In genomic region chr17:1241904-1242303, GRCh38 we compare ENCODE assay signal across 13 cellular contexts. TPM values are rescaled to one million over a fixed set of nuclear protein-coding genes. Genes with fewer than 3 reads are reported as not detected.
DNase-seq lines count a peak whose midpoint lies in the region; ATAC-seq and TF ChIP-seq lines count a peak whose summit lies in the region.
"Had no signal": no experiment of that assay in that cellular context is flagged by ENCODE, and none has a peak within 500 bp of the region (broad histone marks: within the 10 kb centered on the region; RNA-seq: fewer than 3 reads in every experiment).

No MANE protein-coding gene starts in this region.

- H3K27me3 ChIP-seq in upper lobe of right lung (no peaks in the 10 kb centered on the region), A673 (replicated peaks; ENCODE audit: insufficient read depth, low read depth, low read length, poor library complexity) (no peaks in the 10 kb centered on the region)

- POLR2A ChIA-PET in A673 (lab: Charles Lee; ENCODE audit: low non-redundant PET): no interaction called here

- peak; percentile 58 for ATAC-seq in upper lobe of right lung
- ATAC-seq in stimulated activated memory B cell treated with anti-CD40 and anti-IgM and Interleukin-4, amounts not matched to agents 10 μg/mL and 1 μg/mL and 100 μg/mL, for 72 hours: no peak
- no peak for ATAC-seq in HG02759 (IDR thresholded peaks at IDR 0.05; ENCODE audit: unreplicated experiment)

- TF ChIP-seq CTCF in fibroblast of pulmonary artery (IDR thresholded peaks at IDR 0.05; ENCODE audit: low read length, missing control alignments) (no peak), upper lobe of right lung (IDR thresholded peaks at IDR 0.05) (no peak), A673 (conservative IDR thresholded peaks at IDR 0.05; ENCODE audit: low read depth, low read length) (no peak)

- DNase-seq in activated effector memory CD4-positive, alpha-beta T cell treated with anti-CD3 and anti-CD28 coated beads, Interleukin-2, amount 50 U/mL, for 16 hours: peak; percentile 17
- DNase-seq in activated effector memory CD4-positive, alpha-beta T cell treated with Interleukin-2 at 50 U/mL for 16 hours: no peak
- DNase-seq in NCI-H524 treated with DMSO at 0.1 percent for 48 hours (lab: John Stamatoyannopoulos, UW) (peak; percentile 70), fibroblast of pulmonary artery (ENCODE audit: low read depth) (peak; percentile 40), upper lobe of right lung (no peak), A673 (ENCODE audit: low spot score) (no peak)
- DNase-seq: activated naive CD4-positive, alpha-beta T cell; glutamatergic neuron; HFFc6; NCI-H1694 treated with DMSO at 0.1 percent for 48 hours had no signal

- H3K9me3 Mint-ChIP-seq in stimulated activated memory B cell treated with anti-CD40 and anti-IgM and Interleukin-4, amounts not matched to agents 10 μg/mL and 1 μg/mL and 100 μg/mL, for 72 hours: no peaks in the 10 kb centered on the region
- H3K9me3 Mint-ChIP-seq: memory B cell had no signal

- no TSS peak for BruUV-seq in A673 (replicated peaks; lab: Mats Ljungman, UMichigan)

- CTCF ChIA-PET in A673 (lab: Charles Lee): no interaction called here

- H3K27me3 Mint-ChIP-seq in stimulated activated memory B cell treated with anti-CD40 and anti-IgM and Interleukin-4, amounts not matched to agents 10 μg/mL and 1 μg/mL and 100 μg/mL, for 72 hours: peaks cover 22% of the 10 kb centered on the region

- H3K9me3 ChIP-seq in upper lobe of right lung (no peaks in the 10 kb centered on the region), A673 (ENCODE audit: low read depth, low read length, poor library complexity, severe bottlenecking) (no peaks in the 10 kb centered on the region)

- no peak overlapping the region for H3K4me3 ChIP-seq in fibroblast of pulmonary artery (replicated peaks; ENCODE audit: low read depth, low read length)
- no peak overlapping the region for H3K4me3 ChIP-seq in upper lobe of right lung
- no peak overlapping the region for H3K4me3 ChIP-seq in A673 (ENCODE audit: low read depth, low read length, poor library complexity, severe bottlenecking)

- no peaks in the 10 kb centered on the region for H3K36me3 Mint-ChIP-seq in stimulated activated memory B cell treated with anti-CD40 and anti-IgM and Interleukin-4, amounts not matched to agents 10 μg/mL and 1 μg/mL and 100 μg/mL, for 72 hours
- H3K36me3 Mint-ChIP-seq: memory B cell had no signal

- H3K4me3 Mint-ChIP-seq in stimulated activated memory B cell treated with anti-CD40 and anti-IgM and Interleukin-4, amounts not matched to agents 10 μg/mL and 1 μg/mL and 100 μg/mL, for 72 hours: no peak overlapping the region
- H3K4me3 Mint-ChIP-seq: HFFc6, memory B cell had no signal

- no peaks in the 10 kb centered on the region for H3K4me1 Mint-ChIP-seq in stimulated activated memory B cell treated with anti-CD40 and anti-IgM and Interleukin-4, amounts not matched to agents 10 μg/mL and 1 μg/mL and 100 μg/mL, for 72 hours
- H3K4me1 Mint-ChIP-seq: memory B cell had no signal

- no peak overlapping the region for H3K27ac ChIP-seq in upper lobe of right lung
- no peak overlapping the region for H3K27ac ChIP-seq in A673 (ENCODE audit: low read depth, low read length, poor library complexity, severe bottlenecking)

- intact Hi-C loops in upper lobe of right lung (cut with DNase I) (no loop called here), A673 (cut with micrococcal nuclease; ENCODE audit: unreplicated experiment) (no loop called here)

- H3K4me1 ChIP-seq in upper lobe of right lung (no peaks in the 10 kb centered on the region), A673 (ENCODE audit: insufficient read depth, low read length, poor library complexity, severe bottlenecking) (no peaks in the 10 kb centered on the region)

- H3K36me3 ChIP-seq in upper lobe of right lung (no peaks in the 10 kb centered on the region), A673 (ENCODE audit: insufficient read depth, low read length, poor library complexity, severe bottlenecking) (no peaks in the 10 kb centered on the region)

- no peak overlapping the region for H3K27ac Mint-ChIP-seq in stimulated activated memory B cell treated with anti-CD40 and anti-IgM and Interleukin-4, amounts not matched to agents 10 μg/mL and 1 μg/mL and 100 μg/mL, for 72 hours
- H3K27ac Mint-ChIP-seq: HFFc6, memory B cell had no signal

RNA-seq across cellular contexts. Expression of gene BHLHA9, which starts 28.3 kb away (rescaled TPM):
- not detected for total RNA-seq in upper lobe of right lung
- not detected in 2 replicates for total RNA-seq in A673 (2021)
- total RNA-seq: HFFc6 had no signal

RNA-seq across cellular contexts. Expression of gene TRARG1, which starts 37.6 kb away (rescaled TPM):
- not detected for total RNA-seq in upper lobe of right lung
- total RNA-seq in A673 (2021): not detected in 2 replicates
- total RNA-seq: HFFc6 had no signal

Comparison
In these comparisons a context has a peak if more than half of its experiments do, and no peak if none do; other contexts are left out.
1. DNase-seq: peak in activated effector memory CD4-positive, alpha-beta T cell treated with anti-CD3 and anti-CD28 coated beads, Interleukin-2, amount 50 U/mL, for 16 hours (single experiment), NCI-H524 treated with DMSO at 0.1 percent for 48 hours (single experiment) and fibroblast of pulmonary artery (single experiment); none in activated effector memory CD4-positive, alpha-beta T cell treated with Interleukin-2 at 50 U/mL for 16 hours (single experiment), upper lobe of right lung (single experiment) and A673 (single experiment).